Comparison of ENCODE assay signal across 14 cellular contexts in the genomic region with DNA sequence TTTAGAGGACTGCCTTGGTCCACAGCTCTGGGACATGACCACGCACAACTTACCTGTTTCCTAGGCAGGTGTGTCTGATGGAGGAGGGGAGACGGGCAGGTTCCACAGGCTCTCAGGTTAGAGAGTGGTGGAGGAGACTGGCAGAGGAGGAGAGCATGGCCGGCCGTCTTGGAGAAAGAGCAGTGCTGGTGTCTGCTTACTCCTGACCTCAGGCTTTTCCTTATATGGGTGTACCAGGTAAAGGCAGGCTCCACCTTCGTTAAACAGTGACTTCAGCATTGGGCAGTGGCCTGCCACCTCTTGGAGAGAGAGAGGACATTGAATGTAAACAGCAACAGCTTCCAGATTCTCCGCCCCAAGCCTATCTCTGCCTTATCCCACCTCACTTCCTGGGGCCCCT. TPM values are rescaled to one million over a fixed set of nuclear protein-coding genes. Genes with fewer than 3 reads are reported as not detected.
DNase-seq lines count a peak whose midpoint lies in the region; ATAC-seq, FAIRE-seq and TF ChIP-seq lines count a peak whose summit lies in the region.
"Had no signal": no experiment of that assay in that cellular context is flagged by ENCODE, and none has a peak within 500 bp of the region (broad histone marks: within the 10 kb centered on the region; RNA-seq: fewer than 3 reads in every experiment).

A gene with protein sequence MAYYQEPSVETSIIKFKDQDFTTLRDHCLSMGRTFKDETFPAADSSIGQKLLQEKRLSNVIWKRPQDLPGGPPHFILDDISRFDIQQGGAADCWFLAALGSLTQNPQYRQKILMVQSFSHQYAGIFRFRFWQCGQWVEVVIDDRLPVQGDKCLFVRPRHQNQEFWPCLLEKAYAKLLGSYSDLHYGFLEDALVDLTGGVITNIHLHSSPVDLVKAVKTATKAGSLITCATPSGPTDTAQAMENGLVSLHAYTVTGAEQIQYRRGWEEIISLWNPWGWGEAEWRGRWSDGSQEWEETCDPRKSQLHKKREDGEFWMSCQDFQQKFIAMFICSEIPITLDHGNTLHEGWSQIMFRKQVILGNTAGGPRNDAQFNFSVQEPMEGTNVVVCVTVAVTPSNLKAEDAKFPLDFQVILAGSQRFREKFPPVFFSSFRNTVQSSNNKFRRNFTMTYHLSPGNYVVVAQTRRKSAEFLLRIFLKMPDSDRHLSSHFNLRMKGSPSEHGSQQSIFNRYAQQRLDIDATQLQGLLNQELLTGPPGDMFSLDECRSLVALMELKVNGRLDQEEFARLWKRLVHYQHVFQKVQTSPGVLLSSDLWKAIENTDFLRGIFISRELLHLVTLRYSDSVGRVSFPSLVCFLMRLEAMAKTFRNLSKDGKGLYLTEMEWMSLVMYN (minus strand): TSS at position 198 of the 400 bp plus-strand sequence. CDS start 20,121 bp downstream, outside the sequence.

- H3K9me3 Mint-ChIP-seq in natural killer cell = no peaks in the 10 kb centered on the region

- POLR2A ChIA-PET in K562 (lab: Yijun Ruan, JAX) = interaction anchor here (0.9 kb wide), 1 partner anchor 16 kb away, joined by 3 read pairs; no protein-coding TSS in a partner anchor

- H3K9me3 ChIP-seq in right cardiac atrium (ENCODE audit: control insufficient read depth, low read length) (no peaks in the 10 kb centered on the region), K562 (replicated peaks; ENCODE audit: control insufficient read depth, insufficient read depth, low read depth, low read length) (no peaks in the 10 kb centered on the region)
- H3K9me3 ChIP-seq: SJSA1 had no signal

- no peaks in the 10 kb centered on the region for H3K79me2 ChIP-seq in K562 (ENCODE audit: control insufficient read depth, insufficient read depth, low read length)

- in situ Hi-C loops in K562 (cut with MboI) = no loop called here

- no peaks in the 10 kb centered on the region for H4K20me1 ChIP-seq in K562 (replicated peaks; ENCODE audit: control insufficient read depth, insufficient read depth, low read length)

- intact Hi-C loops in right cardiac atrium (cut with DNase I) (no loop called here), left cardiac atrium (cut with DNase I) (no loop called here), K562 (cut with micrococcal nuclease) (no loop called here), left colon (cut with DNase I, micrococcal nuclease) (no loop called here), natural killer cell (cut with micrococcal nuclease) (no loop called here)

- no peaks in the 10 kb centered on the region for H3K36me3 ChIP-seq in K562 (ENCODE audit: control insufficient read depth, insufficient read depth, low read length)
- H3K36me3 ChIP-seq: cardiac muscle cell, SJSA1 had no signal

- WGBS in right cardiac atrium = 64% methylated on average over 6 of the region's 6 CpGs
- WGBS in K562 (ENCODE audit: insufficient coverage, low coverage, missing lambda C conversion rate) = 2% methylated on average over 5 of the region's 6 CpGs

- no peak for TF ChIP-seq EP300 in K562 (IDR thresholded peaks at IDR 0.05; ENCODE audit: low read length)

- FAIRE-seq in K562 (lab: Jason Lieb, UNC) = no peak

- no peak for TF ChIP-seq POLR2A in K562 (conservative IDR thresholded peaks at IDR 0.05)

- H3K4me1 ChIP-seq in right cardiac atrium (ENCODE audit: control insufficient read depth, insufficient read depth, low read length) (no peaks in the 10 kb centered on the region), K562 (replicated peaks in 1 of 2; ENCODE audit: control insufficient read depth in 2 of 2, insufficient read depth in 2 of 2, low read length in 2 of 2) (no peaks in the 10 kb centered on the region)
- H3K4me1 ChIP-seq: SJSA1 had no signal

- DNase-seq in right cardiac atrium = no peak
- DNase-seq in left cardiac atrium = no peak
- DNase-seq in K562 (ENCODE audit: extremely low read depth in 1 of 4, low spot score in 3 of 4) = no peak
- DNase-seq in left colon = peak; percentile 71 to 85
- no peak for DNase-seq in activated CD8-positive, alpha-beta memory T cell treated with anti-CD3 and anti-CD28 coated beads, Interleukin-2, amount 50 U/mL, for 4 hours
- no peak for DNase-seq in natural killer cell
- DNase-seq in NOMO-1 treated with dmso at 0.1 percent for 144 hours (lab: John Stamatoyannopoulos, UW; ENCODE audit: unreplicated experiment) = no peak
- no peak for DNase-seq in stimulated activated CD4-positive, alpha-beta T cell treated with anti-CD3 and anti-CD28 coated beads, Interleukin-12 subunit alpha, Interleukin-12 subunit beta, amount 100 ng/mL, for 4 hours
- DNase-seq: GF-D8, NCI-H2171 had no signal

- no peak within 1 kb of the TSS for H3K9ac ChIP-seq in K562 (ENCODE audit: insufficient read depth in 1 of 2, low read depth in 2 of 2, low read length in 2 of 2)

- no peaks in the 10 kb centered on the region for H3K36me3 Mint-ChIP-seq in natural killer cell

- H3K27me3 ChIP-seq in right cardiac atrium (ENCODE audit: control insufficient read depth, insufficient read depth) (no peaks in the 10 kb centered on the region), K562 (ENCODE audit: control insufficient read depth in 2 of 2, insufficient read depth in 2 of 2, low read length in 2 of 2) (peaks cover 0 to 20% of the 10 kb centered on the region in 2 experiments; a peak in 2 of 5 replicates)
- H3K27me3 ChIP-seq: cardiac muscle cell had no signal

- no peak within 1 kb of the TSS for H3K4me2 ChIP-seq in K562 (ENCODE audit: insufficient read depth, low read length)

- no peak for TF ChIP-seq RAD21 in K562 (CRISPR knock-in tag; conservative IDR thresholded peaks at IDR 0.05 in 1 of 2, IDR thresholded peaks at IDR 0.05 in 1 of 2)

- no peaks in the 10 kb centered on the region for H3K4me1 Mint-ChIP-seq in natural killer cell

- H3K4me3 ChIP-seq in right cardiac atrium (ENCODE audit: low read length) (no peak within 1 kb of the TSS), K562 (no peak within 1 kb of the TSS)
- H3K4me3 ChIP-seq: cardiac muscle cell, SJSA1 had no signal

- H3K27ac ChIP-seq in right cardiac atrium (ENCODE audit: low read length) = no peak within 1 kb of the TSS
- no peak within 1 kb of the TSS for H3K27ac ChIP-seq in K562 (ENCODE audit: extremely low read depth, low read depth, low read length)
- H3K27ac ChIP-seq: cardiac muscle cell, SJSA1 had no signal

- no peak for TF ChIP-seq CTCF in K562 (IDR thresholded peaks at IDR 0.05 in 2 of 3, conservative IDR thresholded peaks at IDR 0.05 in 1 of 3; ENCODE audit: insufficient read depth in 2 of 3, low read depth in 1 of 3, low read length in 3 of 3)
- no peak for TF ChIP-seq CTCF in natural killer cell (IDR thresholded peaks at IDR 0.05)

- BruUV-seq in K562 (replicated peaks; lab: Mats Ljungman, UMichigan) = no TSS peak

- peaks cover 8 to 15% of the 10 kb centered on the region in 2 donors for H3K27me3 Mint-ChIP-seq in natural killer cell (ENCODE audit: low read depth in 2 of 2)

- no peak within 1 kb of the TSS for H3K4me3 Mint-ChIP-seq in natural killer cell

- CTCF ChIA-PET in K562 (lab: Yijun Ruan, JAX; ENCODE audit: low intra/inter-chr PET ratio) = interaction anchor here (0.8 kb wide), 1 partner anchor 54 kb away, joined by 3 read pairs; no protein-coding TSS in a partner anchor

- H3K9me1 ChIP-seq in K562 (ENCODE audit: control insufficient read depth, insufficient read depth, low read length) = peaks cover 2% of the 10 kb centered on the region

- ATAC-seq in right cardiac atrium (peak; percentile 37 to 47), left cardiac atrium (no peak), K562 (peak; percentile 73), left colon (peak; percentile 99), natural killer cell (no peak)

- H3K27ac Mint-ChIP-seq in natural killer cell = no peak within 1 kb of the TSS

- no peak within 1 kb of the TSS for H2AFZ ChIP-seq in K562 (ENCODE audit: low read depth, low read length)

TF ChIP-seq in K562, 482 proteins besides CTCF, POLR2A, EP300 and RAD21:
- TF ChIP-seq SRF (CRISPR knock-in tag; IDR thresholded peaks at IDR 0.05) (peak in 1 of 2 experiments; percentile 66; a peak in 1 of 4 replicates), GTF2A2 (tag; IDR thresholded peaks at IDR 0.05) (no peak)

RNA-seq across cellular contexts. Expression of the gene that starts here (rescaled TPM):
- total RNA-seq in right cardiac atrium (not detected), left cardiac atrium (not detected), K562 (2014; rRNA removed) (not detected in 2 replicates), K562 (2014; rRNA removed; fragmentation: Illumina TruSeq; extraction: Trizol) (not detected in 2 replicates), K562 (2015; rRNA removed; fragmentation: Illumina TruSeq; extraction: Trizol) (not detected in 2 replicates), K562 (2021) (not detected in 2 replicates), left colon (10 to 100 TPM; 49.7 to 58.5 TPM), natural killer cell (not detected)
- polyA plus RNA-seq in right cardiac atrium (not detected), K562 (2011; rRNA removed) (not detected in 2 replicates), K562 (2014; fragmentation: Illumina TruSeq; extraction: Trizol) (not detected in 2 replicates), K562 (2014; fragmentation: Nextera tagmentation; extraction: Ambion mirVana) (not detected), K562 (2014; rRNA removed) (not detected in 2 replicates)
- total RNA-seq in K562 (2011; cell fraction: chromatin; rRNA removed; ENCODE audit: low replicate concordance) = not detected in 2 replicates
- not detected in 2 replicates for total RNA-seq in K562 (2011; cell fraction: nucleolus; rRNA removed)
- total RNA-seq in K562 (2011; cell fraction: nucleoplasm; rRNA removed) = not detected in 2 replicates
- not detected in 2 replicates for polyA plus RNA-seq in K562 (2011; cell fraction: cytosol; rRNA removed)
- polyA plus RNA-seq in K562 (2011; cell fraction: nucleus; rRNA removed) = not detected in 2 replicates
- not detected in 2 replicates for polyA plus RNA-seq in K562 (2012)
- polyA minus RNA-seq in K562 (2011; rRNA and poly(A)+ RNA removed) = not detected in 2 replicates
- not detected in 2 replicates for polyA minus RNA-seq in K562 (2011; cell fraction: cytosol; rRNA and poly(A)+ RNA removed)
- not detected in 2 replicates for polyA minus RNA-seq in K562 (2011; cell fraction: nucleus; rRNA and poly(A)+ RNA removed)
- total RNA-seq: cardiac muscle cell, SJSA1, subcutaneous adipose tissue had no signal
- polyA plus RNA-seq: AG04450, cardiac muscle cell had no signal

Comparison
In these comparisons a context has a peak if more than half of its experiments do, and no peak if none do; other contexts are left out.
1. RNA of the gene that starts here (total RNA-seq): 49.7 to 58.5 TPM in left colon; not detected in right cardiac atrium, not detected in left cardiac atrium, not detected in K562 and not detected in natural killer cell; every median in the first group is over 10 times any median in the second.
2. Peak in ATAC-seq in right cardiac atrium; RNA of the gene not detected or under 1 TPM.
3. Peak in ATAC-seq in K562; RNA of the gene not detected or under 1 TPM.
4. DNase-seq: peak in left colon (2 of 2); none in right cardiac atrium (0 of 3), left cardiac atrium (single experiment), K562 (0 of 4), activated CD8-positive, alpha-beta memory T cell treated with anti-CD3 and anti-CD28 coated beads, Interleukin-2, amount 50 U/mL, for 4 hours (single experiment), natural killer cell (single experiment), NOMO-1 treated with dmso at 0.1 percent for 144 hours (single experiment) and stimulated activated CD4-positive, alpha-beta T cell treated with anti-CD3 and anti-CD28 coated beads, Interleukin-12 subunit alpha, Interleukin-12 subunit beta, amount 100 ng/mL, for 4 hours (single experiment).